In the genomic region with DNA sequence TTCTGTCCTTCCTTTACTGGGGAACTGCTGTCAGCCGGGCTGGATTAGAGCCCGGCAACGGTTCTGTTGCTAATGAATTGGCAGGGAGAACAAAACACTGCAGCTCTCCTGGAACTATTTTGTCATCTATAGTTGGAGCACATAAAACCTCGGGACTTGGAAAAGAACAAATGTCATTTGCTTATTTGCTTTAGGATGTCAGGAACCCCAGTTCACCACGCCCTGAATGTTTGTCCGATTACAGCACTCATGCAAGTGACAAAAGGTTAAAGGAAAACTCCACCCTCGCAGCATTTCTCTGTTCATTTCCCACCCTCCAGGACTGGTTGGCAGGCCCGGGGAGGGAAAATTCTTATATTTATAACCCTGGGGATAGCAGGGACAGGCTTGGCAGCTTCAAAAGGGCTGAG, we compare ENCODE assay signal across 8 cellular contexts.
A peak's percentile ranks its signal among the peaks of the same experiment; 100 is the strongest.
DNase-seq lines count a peak whose midpoint lies in the region; ATAC-seq and TF ChIP-seq lines count a peak whose summit lies in the region.

No MANE protein-coding gene starts in this region.

- peak; percentile 60 for DNase-seq in DMS 273 (lab: John Stamatoyannopoulos, UW; ENCODE audit: unreplicated experiment)
- no peak for DNase-seq in DMS 273 treated with DMSO at 0.1 percent for 48 hours (lab: John Stamatoyannopoulos, UW)
- peak; percentile 88 for DNase-seq in RPMI7951 (ENCODE audit: low read depth)
- DNase-seq in epithelial cell of prostate (ENCODE audit: low read depth, low spot score) = peak; percentile 20
- DNase-seq in vagina (ENCODE audit: extremely low spot score in 2 of 2) = peak in 1 of 2 donors; percentile 98
- no peak for DNase-seq in stimulated activated CD4-positive, alpha-beta T cell treated with anti-CD3 and anti-CD28 coated beads, Interleukin-2, amount 100 ng/mL, for 24 hours

- peak overlapping the region in 1 of 2 donors; percentile 22 for H3K4me3 ChIP-seq in muscle layer of colon (ENCODE audit: low read depth in 1 of 2, low read length in 2 of 2)
- peak overlapping the region in 1 of 2 donors; percentile 14 for H3K4me3 ChIP-seq in vagina

- H3K4me1 ChIP-seq in muscle layer of colon (ENCODE audit: insufficient read depth, low read length) (peaks cover 75% of the 10 kb centered on the region), vagina (peaks cover 76% of the 10 kb centered on the region)

- H3K9me3 ChIP-seq in muscle layer of colon (ENCODE audit: low read length) = no peaks in the 10 kb centered on the region
- H3K9me3 ChIP-seq in vagina = no peaks in the 10 kb centered on the region

- no peaks in the 10 kb centered on the region for H3K36me3 ChIP-seq in muscle layer of colon (ENCODE audit: insufficient read depth, low read length)
- no peaks in the 10 kb centered on the region for H3K36me3 ChIP-seq in vagina

- intact Hi-C loops in vagina (cut with DNase I) = loop anchor here (2.0 to 5.0 kb wide), 3 partner anchors 32 to 164 kb away; a partner anchor contains a TSS

- ATAC-seq in HG02763 (IDR thresholded peaks at IDR 0.05; ENCODE audit: unreplicated experiment) = no peak

- H3K9ac ChIP-seq in muscle layer of colon (ENCODE audit: low read length) = peak overlapping the region; percentile 7

- TF ChIP-seq CTCF in vagina (IDR thresholded peaks at IDR 0.05) = no peak

- H3K27ac ChIP-seq in epithelial cell of prostate (peak overlapping the region; percentile 53), muscle layer of colon (ENCODE audit: low read depth, low read length) (peak overlapping the region; percentile 85), vagina (peak overlapping the region; percentile 78)

- TF ChIP-seq POLR2A in vagina (IDR thresholded peaks at IDR 0.05) = no peak

- no peaks in the 10 kb centered on the region for H3K27me3 ChIP-seq in muscle layer of colon (ENCODE audit: control insufficient read depth in 1 of 2, insufficient read depth in 2 of 2, low read length in 2 of 2)
- H3K27me3 ChIP-seq in vagina = no peaks in the 10 kb centered on the region

Comparison
In these comparisons a context has a peak if more than half of its experiments do, and no peak if none do; other contexts are left out.
1. DNase-seq: peak in DMS 273 (single experiment), RPMI7951 (single experiment) and epithelial cell of prostate (single experiment); none in DMS 273 treated with DMSO at 0.1 percent for 48 hours (single experiment) and stimulated activated CD4-positive, alpha-beta T cell treated with anti-CD3 and anti-CD28 coated beads, Interleukin-2, amount 100 ng/mL, for 24 hours (0 of 2).
2. Peak in every context shown above with its lines, with median percentiles within 50 percentile points of each other: H3K27ac ChIP-seq.